Comparison of ENCODE assay signal across 8 cellular contexts in genomic region chr15:67433495-67434099, GRCh38.
DNase-seq lines count a peak whose midpoint lies in the region; ATAC-seq and TF ChIP-seq lines count a peak whose summit lies in the region.

No MANE protein-coding gene starts in this region.

- no peaks in the 10 kb centered on the region for H4K20me1 ChIP-seq in neural cell (ENCODE audit: insufficient read depth)

- DNase-seq in NCI-H1092 treated with DMSO at 0.1 percent for 48 hours (lab: John Stamatoyannopoulos, UW) (peak; percentile 7), NCI-H1092 (lab: John Stamatoyannopoulos, UW) (no peak), HuH-7 (ENCODE audit: low spot score) (peak; percentile 78), UCSD-AML1 (lab: John Stamatoyannopoulos, UW; ENCODE audit: unreplicated experiment) (peak; percentile 39), fibroblast of gingiva (ENCODE audit: low read depth) (peak; percentile 52), KG1 (lab: John Stamatoyannopoulos, UW) (no peak)

- no peaks in the 10 kb centered on the region for H3K9me3 ChIP-seq in neural cell (ENCODE audit: low read length)

- H3K4me3 ChIP-seq in neural cell (ENCODE audit: low read length), result no peak overlapping the region

- no peak overlapping the region for H2AFZ ChIP-seq in neural cell (ENCODE audit: low read depth, low read length)

- no peaks in the 10 kb centered on the region for H3K9me2 ChIP-seq in neural cell (ENCODE audit: insufficient read depth, low read length)

- no peaks in the 10 kb centered on the region for H3F3A ChIP-seq in neural cell (ENCODE audit: insufficient read depth, low read length, poor library complexity, severe bottlenecking)

- H3K36me3 ChIP-seq in neural cell (ENCODE audit: insufficient read depth, low read length), result no peaks in the 10 kb centered on the region

- TF ChIP-seq RAD21 in neural cell (conservative IDR thresholded peaks at IDR 0.05), result no peak

- peak; percentile 38 for TF ChIP-seq CTCF in neural cell (IDR thresholded peaks at IDR 0.05; ENCODE audit: poor library complexity, severe bottlenecking)

- no peak for TF ChIP-seq EP300 in neural cell (conservative IDR thresholded peaks at IDR 0.05; ENCODE audit: poor library complexity, severe bottlenecking)

- H3K4me2 ChIP-seq in neural cell (ENCODE audit: low read length), result no peak overlapping the region

- H3K79me2 ChIP-seq in neural cell (replicated peaks; ENCODE audit: insufficient read depth, low read length), result no peaks in the 10 kb centered on the region

- no peak overlapping the region for H3K27ac ChIP-seq in neural cell (ENCODE audit: low read length)

- ATAC-seq in GM18498 (IDR thresholded peaks at IDR 0.05; ENCODE audit: unreplicated experiment), result no peak

- H3K27me3 ChIP-seq in neural cell (ENCODE audit: insufficient read depth, low read depth, low read length), result no peaks in the 10 kb centered on the region

- H3K9ac ChIP-seq in neural cell (ENCODE audit: low read length), result no peak overlapping the region

TF ChIP-seq in neural cell, 6 proteins besides CTCF, POLR2A, EP300 and RAD21:
- TF ChIP-seq SMC3 (conservative IDR thresholded peaks at IDR 0.05; ENCODE audit: poor library complexity) (peak; percentile 21), TAF1 (IDR thresholded peaks at IDR 0.05; ENCODE audit: low read depth) (no peak)

Comparison
In these comparisons a context has a peak if more than half of its experiments do, and no peak if none do; other contexts are left out.
1. DNase-seq: peak in NCI-H1092 treated with DMSO at 0.1 percent for 48 hours (single experiment), HuH-7 (single experiment), UCSD-AML1 (single experiment) and fibroblast of gingiva (single experiment); none in NCI-H1092 (single experiment) and KG1 (single experiment).